ENCODE assay signal across 8 cellular contexts in the genomic region with DNA sequence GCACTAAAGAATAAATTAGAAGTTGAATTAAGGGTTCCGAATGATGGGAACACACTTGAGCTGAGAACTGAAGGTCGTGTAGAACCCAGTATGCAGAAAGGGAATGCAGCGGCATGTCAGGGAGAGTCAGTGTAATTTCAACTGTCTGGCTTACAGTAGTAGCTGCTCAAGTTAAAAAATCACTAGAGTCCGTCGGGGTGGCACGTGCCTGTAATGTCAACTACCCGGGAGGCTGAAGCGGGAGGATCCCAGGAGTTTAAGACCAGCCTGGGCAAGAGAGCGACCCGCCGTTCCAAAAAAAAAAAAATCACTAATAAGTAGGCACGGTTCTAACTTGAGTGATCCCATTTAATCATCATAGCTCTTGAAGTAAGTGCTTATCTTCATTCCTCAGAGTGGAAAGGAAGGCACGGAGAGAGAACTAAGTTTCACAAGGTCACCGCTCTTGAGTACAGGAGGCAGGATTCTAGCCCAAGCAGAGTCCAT. TPM values are rescaled to one million over a fixed set of nuclear protein-coding genes. Genes with fewer than 3 reads are reported as not detected.
DNase-seq lines count a peak whose midpoint lies in the region; ATAC-seq and TF ChIP-seq lines count a peak whose summit lies in the region.

No MANE protein-coding gene starts in this region.

- H3K23me2 ChIP-seq in H9 (ENCODE audit: insufficient read length, low read depth, low read length, poor library complexity, severe bottlenecking), result peaks cover 11% of the 10 kb centered on the region

- no peak overlapping the region for H4K8ac ChIP-seq in H9 (replicated peaks; ENCODE audit: insufficient read length, low read depth, low read length)

- H3K27me3 Mint-ChIP-seq in H9 (ENCODE audit: low read depth), result peaks cover 18% of the 10 kb centered on the region
- peaks cover 23% of the 10 kb centered on the region for H3K27me3 Mint-ChIP-seq in WTC11 (ENCODE audit: low read depth)
- H3K27me3 Mint-ChIP-seq in glutamatergic neuron (ENCODE audit: unreplicated experiment), result peaks cover 15% of the 10 kb centered on the region

- no peaks in the 10 kb centered on the region for H3K79me1 ChIP-seq in H9 (ENCODE audit: insufficient read depth, low read depth, low read length, poor library complexity, severe bottlenecking)

- H3T11ph ChIP-seq in H9 (ENCODE audit: low read length), result no peak overlapping the region

- H3K4me1 Mint-ChIP-seq in H9, result peaks cover 18% of the 10 kb centered on the region in 2 experiments
- peaks cover 19% of the 10 kb centered on the region for H3K4me1 Mint-ChIP-seq in WTC11
- H3K4me1 Mint-ChIP-seq in glutamatergic neuron (ENCODE audit: low read depth, unreplicated experiment), result peaks cover 14% of the 10 kb centered on the region

- no peak overlapping the region for H3K56ac ChIP-seq in H9 (ENCODE audit: insufficient read length, low read depth, low read length)

- peak overlapping the region; percentile 44 for H3K4me3 ChIP-seq in skeletal muscle cell (ENCODE audit: low read depth, low read length)

- no peak overlapping the region for H2BK120ac ChIP-seq in H9 (ENCODE audit: low read depth, low read length, poor library complexity, severe bottlenecking)

- POLR2A ChIA-PET in WTC11 (lab: Charles Lee), result interaction anchor here (0.7 to 6.8 kb wide), 6 partner anchors 10 to 100 kb away, joined by 3 to 38 read pairs (median 4); a partner anchor contains a TSS

- no peaks in the 10 kb centered on the region for H3K27me3 ChIP-seq in H9 (ENCODE audit: insufficient read depth, low read length)

- H3K36me3 Mint-ChIP-seq in H9 (ENCODE audit: insufficient read depth in 1 of 3, low read depth in 3 of 3), result peaks cover 18 to 25% (median 23%) of the 10 kb centered on the region in 3 experiments
- H3K36me3 Mint-ChIP-seq in WTC11, result peaks cover 23% of the 10 kb centered on the region
- H3K36me3 Mint-ChIP-seq in glutamatergic neuron (ENCODE audit: unreplicated experiment), result no peaks in the 10 kb centered on the region

- no peak overlapping the region for H3K23ac ChIP-seq in H9 (ENCODE audit: insufficient read length, low read depth, low read length)

- no peak overlapping the region for H4K5ac ChIP-seq in H9 (ENCODE audit: insufficient read length, low read depth, low read length)

- H2BK20ac ChIP-seq in H9 (ENCODE audit: low read depth, low read length, poor library complexity, severe bottlenecking), result no peak overlapping the region

- TF ChIP-seq CTCF in H9 (conservative IDR thresholded peaks at IDR 0.05) (no peak), WTC11 (IDR thresholded peaks at IDR 0.05) (no peak), glutamatergic neuron (IDR thresholded peaks at IDR 0.05; ENCODE audit: partially characterized antibody, unreplicated experiment) (no peak)

- H4K20me1 ChIP-seq in H9 (ENCODE audit: control insufficient read depth, insufficient read depth, insufficient read length), result no peaks in the 10 kb centered on the region

- H3K4me1 ChIP-seq in H9 (ENCODE audit: insufficient read depth, low read length), result peaks cover 3% of the 10 kb centered on the region; the same call in 1 of the 2 replicates

- H2AK5ac ChIP-seq in H9 (ENCODE audit: insufficient read length, low read length), result no peak overlapping the region

- no peak overlapping the region for H2BK12ac ChIP-seq in H9 (ENCODE audit: insufficient read length, low read depth, low read length)

- no peaks in the 10 kb centered on the region for H3K79me2 ChIP-seq in H9 (ENCODE audit: insufficient read depth, low read length)

- H4K91ac ChIP-seq in H9 (ENCODE audit: insufficient read length, low read depth, low read length), result no peak overlapping the region

- CTCF ChIA-PET in WTC11 (lab: Charles Lee), result interaction anchor here (0.7 to 10.2 kb wide), 16 partner anchors 8 to 261 kb away, joined by 3 to 127 read pairs (median 6); a partner anchor contains a TSS

- H3K18ac ChIP-seq in H9 (ENCODE audit: insufficient read length, low read depth, low read length), result peak overlapping the region; percentile 8

- no peak overlapping the region for H3K4ac ChIP-seq in H9 (ENCODE audit: low read depth, low read length)

- H3K27ac ChIP-seq in H9 (ENCODE audit: insufficient read length, low read depth, low read length), result no peak overlapping the region

- H3K9me3 ChIP-seq in H9 (ENCODE audit: control insufficient read depth, low read depth, low read length), result no peaks in the 10 kb centered on the region

- ATAC-seq in WTC11, result no peak

- peak overlapping the region; percentile 50; the same call in 1 of the 2 replicates for H3K14ac ChIP-seq in H9 (ENCODE audit: insufficient read depth, low read length)

- peak overlapping the region; percentile 76 for H3K4me2 ChIP-seq in H9 (ENCODE audit: insufficient read depth, insufficient read length, low read length)

- DNase-seq in H9 (no peak), WTC11 (ENCODE audit: low spot score) (no peak), glutamatergic neuron (no peak), skeletal muscle cell (ENCODE audit: low read depth) (no peak), H4 (ENCODE audit: low spot score) (no peak), NCI-H1930 (lab: John Stamatoyannopoulos, UW) (no peak), DMS114 treated with DMSO at 0.1 percent for 48 hours (lab: John Stamatoyannopoulos, UW; ENCODE audit: unreplicated experiment) (no peak)
- no peak for DNase-seq in stimulated activated CD4-positive, alpha-beta T cell treated with anti-CD3 and anti-CD28 coated beads, Interleukin-15, amount 100 ng/mL, for 24 hours

- peak overlapping the region; percentile 24 for H3K9ac ChIP-seq in H9 (ENCODE audit: extremely low read depth, insufficient read length, low read length)

- H3K9me3 Mint-ChIP-seq in H9, result peaks cover 2 to 3% of the 10 kb centered on the region in 2 experiments; a peak in 3 of 5 replicates
- H3K9me3 Mint-ChIP-seq in WTC11, result no peaks in the 10 kb centered on the region
- peaks cover 20% of the 10 kb centered on the region for H3K9me3 Mint-ChIP-seq in glutamatergic neuron (ENCODE audit: unreplicated experiment)

- H3K4me3 Mint-ChIP-seq in H9 (peak overlapping the region; percentile 64 to 85), WTC11 (peak overlapping the region; percentile 73), glutamatergic neuron (ENCODE audit: unreplicated experiment) (peak overlapping the region; percentile 83)

- no peak overlapping the region for H2AFZ ChIP-seq in H9 (ENCODE audit: low read length)

- no CpG with 5 or more reads among the region's 14 CpGs for WGBS in H9 (ENCODE audit: extremely low coverage, insufficient read length, low lambda C conversion rate)

- H2BK5ac ChIP-seq in H9 (ENCODE audit: insufficient read length, low read length), result no peak overlapping the region

- no peak overlapping the region for H2BK15ac ChIP-seq in H9 (ENCODE audit: low read depth, low read length)

- peak overlapping the region; percentile 98 to 100 (median 99); a peak in 4 of 7 replicates for H3K27ac Mint-ChIP-seq in H9
- peak overlapping the region; percentile 100 for H3K27ac Mint-ChIP-seq in WTC11
- H3K27ac Mint-ChIP-seq in glutamatergic neuron (ENCODE audit: unreplicated experiment), result peak overlapping the region; percentile 99

TF ChIP-seq in WTC11, 78 proteins besides CTCF, POLR2A, EP300 and RAD21:
- TF ChIP-seq JAZF1 (CRISPR knock-in tag; IDR thresholded peaks at IDR 0.05) (no peak), OVOL2 (CRISPR knock-in tag; IDR thresholded peaks at IDR 0.05; ENCODE audit: borderline replicate concordance) (no peak), ZNF219 (CRISPR knock-in tag; IDR thresholded peaks at IDR 0.05; ENCODE audit: borderline replicate concordance) (no peak), ZNF232 (CRISPR knock-in tag; IDR thresholded peaks at IDR 0.05) (no peak; the same call in 1 of the 2 replicates), ZNF263 (CRISPR knock-in tag; IDR thresholded peaks at IDR 0.05; ENCODE audit: low read depth) (no peak), NR1H2 (CRISPR knock-in tag; IDR thresholded peaks at IDR 0.05) (no peak), JUN (CRISPR knock-in tag; IDR thresholded peaks at IDR 0.05) (no peak)
- TF ChIP-seq, protein P1, sequence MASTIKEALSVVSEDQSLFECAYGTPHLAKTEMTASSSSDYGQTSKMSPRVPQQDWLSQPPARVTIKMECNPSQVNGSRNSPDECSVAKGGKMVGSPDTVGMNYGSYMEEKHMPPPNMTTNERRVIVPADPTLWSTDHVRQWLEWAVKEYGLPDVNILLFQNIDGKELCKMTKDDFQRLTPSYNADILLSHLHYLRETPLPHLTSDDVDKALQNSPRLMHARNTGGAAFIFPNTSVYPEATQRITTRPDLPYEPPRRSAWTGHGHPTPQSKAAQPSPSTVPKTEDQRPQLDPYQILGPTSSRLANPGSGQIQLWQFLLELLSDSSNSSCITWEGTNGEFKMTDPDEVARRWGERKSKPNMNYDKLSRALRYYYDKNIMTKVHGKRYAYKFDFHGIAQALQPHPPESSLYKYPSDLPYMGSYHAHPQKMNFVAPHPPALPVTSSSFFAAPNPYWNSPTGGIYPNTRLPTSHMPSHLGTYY (CRISPR knock-in tag; IDR thresholded peaks at IDR 0.05), result no peak

RNA-seq across cellular contexts. Expression of a gene that starts 0.9 kb away (rescaled TPM):
- total RNA-seq in H9 (2021) (18,417 and 20,652 TPM in 2 replicates), WTC11 (2021) (23,577 to 25,958 TPM (median 25,042 TPM) in 3 replicates), glutamatergic neuron (ENCODE audit: unreplicated experiment) (35,708 TPM)
- total RNA-seq in H4 (2014; rRNA removed; shearing (Covaris generic)), result 4,639 and 15,849 TPM in 2 replicates

RNA-seq across cellular contexts. Expression of a gene that starts 1.2 kb away (rescaled TPM):
- total RNA-seq in H9 (2021) (11.3 and 12.0 TPM in 2 replicates), WTC11 (2021) (10.8 to 14.7 TPM (median 14.1 TPM) in 3 replicates), glutamatergic neuron (ENCODE audit: unreplicated experiment) (32.5 TPM)
- 6.3 and 7.9 TPM in 2 replicates for total RNA-seq in H4 (2014; rRNA removed; shearing (Covaris generic))

RNA-seq across cellular contexts. Expression of a gene that starts 6.2 kb away (rescaled TPM):
- total RNA-seq in H9 (2021) (1.3 and 1.6 TPM in 2 replicates), WTC11 (2021) (4.1 to 7.2 TPM (median 5.4 TPM) in 3 replicates), glutamatergic neuron (ENCODE audit: unreplicated experiment) (3.4 TPM)
- not detected in 2 replicates for total RNA-seq in H4 (2014; rRNA removed; shearing (Covaris generic))

RNA-seq across cellular contexts. Expression of a gene that starts 8.1 kb away (rescaled TPM):
- total RNA-seq in H9 (2021) (21.6 and 24.4 TPM in 2 replicates), WTC11 (2021) (23.8 to 26.6 TPM (median 26.5 TPM) in 3 replicates), glutamatergic neuron (ENCODE audit: unreplicated experiment) (2.6 TPM)
- 16.9 and 44.9 TPM in 2 replicates for total RNA-seq in H4 (2014; rRNA removed; shearing (Covaris generic))

RNA-seq across cellular contexts. Expression of a gene that starts 16.8 kb away (rescaled TPM):
- total RNA-seq in H9 (2021) (0.94 and 1.9 TPM in 2 replicates), WTC11 (2021) (1.0 to 2.1 TPM (median 1.4 TPM) in 3 replicates), glutamatergic neuron (ENCODE audit: unreplicated experiment) (not detected)
- 1.3 and 2.1 TPM in 2 replicates for total RNA-seq in H4 (2014; rRNA removed; shearing (Covaris generic))
